In genomic region chr9:125663127-125663526, GRCh38 we compare ENCODE assay signal across 9 cellular contexts. TPM values are rescaled to one million over a fixed set of nuclear protein-coding genes. Genes with fewer than 3 reads are reported as not detected.
A peak's percentile ranks its signal among the peaks of the same experiment; 100 is the strongest.
DNase-seq lines count a peak whose midpoint lies in the region; ATAC-seq, FAIRE-seq and TF ChIP-seq lines count a peak whose summit lies in the region.
"Had no signal": no experiment of that assay in that cellular context is flagged by ENCODE, and none has a peak within 500 bp of the region (broad histone marks: within the 10 kb centered on the region; RNA-seq: fewer than 3 reads in every experiment).

No MANE protein-coding gene starts in this region.

- H3K27me3 Mint-ChIP-seq in WTC11 (ENCODE audit: low read depth) = no peaks in the 10 kb centered on the region

- DNase-seq in COLO829 (ENCODE audit: low spot score) (peak; percentile 50), HT-29 (ENCODE audit: low spot score) (peak; percentile 37), WTC11 (ENCODE audit: low spot score) (no peak), keratinocyte (ENCODE audit: low read depth, low spot score) (no peak), GM13977 (ENCODE audit: low spot score) (no peak), UCSD-AML1 (lab: John Stamatoyannopoulos, UW; ENCODE audit: unreplicated experiment) (no peak)
- no peak for DNase-seq in effector memory CD4-positive, alpha-beta T cell
- no peak for DNase-seq in stimulated activated naive CD4-positive, alpha-beta T cell treated with Interleukin-2 at 50 U/mL for 16 hours (lab: John Stamatoyannopoulos, UW)
- DNase-seq: ovary had no signal

- peak overlapping the region; percentile 4; the same call in 1 of the 2 replicates for H3K27ac Mint-ChIP-seq in WTC11

- dilution Hi-C loops in keratinocyte (cut with MboI; ENCODE audit: extremely low pct_ligation_motif_present, low sequenced_read_pairs) = no loop called here

- peaks cover 22% of the 10 kb centered on the region for H3K4me1 ChIP-seq in keratinocyte (ENCODE audit: control insufficient read depth, extremely low read depth, insufficient read depth, low read length)
- no peaks in the 10 kb centered on the region for H3K4me1 ChIP-seq in effector memory CD4-positive, alpha-beta T cell (ENCODE audit: control insufficient read depth, insufficient read depth, low read length, poor library complexity, severe bottlenecking)

- H3K4me3 ChIP-seq in keratinocyte (ENCODE audit: control insufficient read depth in 2 of 3, extremely low read depth in 1 of 3, insufficient read depth in 2 of 3, low read depth in 1 of 3, low read length in 3 of 3) = no peak overlapping the region
- no peak overlapping the region for H3K4me3 ChIP-seq in effector memory CD4-positive, alpha-beta T cell (ENCODE audit: insufficient read depth, low read depth, low read length, poor library complexity, severe bottlenecking)
- H3K4me3 ChIP-seq: ovary had no signal

- peak overlapping the region; percentile 65 for H3K4me2 ChIP-seq in keratinocyte (ENCODE audit: control insufficient read depth, extremely low read depth, insufficient read depth, low read depth, low read length)

- H3K27me3 ChIP-seq in keratinocyte (ENCODE audit: control insufficient read depth, extremely low read depth, insufficient read depth, low read length) = no peaks in the 10 kb centered on the region
- H3K27me3 ChIP-seq in effector memory CD4-positive, alpha-beta T cell (replicated peaks; ENCODE audit: control insufficient read depth, insufficient read depth, low read length, poor library complexity, severe bottlenecking) = no peaks in the 10 kb centered on the region
- H3K27me3 ChIP-seq: ovary had no signal

- FAIRE-seq in keratinocyte (lab: Jason Lieb, UNC) = peak; percentile 86

- H3K36me3 ChIP-seq in keratinocyte (ENCODE audit: control insufficient read depth in 2 of 2, extremely low read depth in 1 of 2, insufficient read depth in 2 of 2, low read length in 2 of 2) = peaks cover 0 to 6% of the 10 kb centered on the region in 2 experiments
- H3K36me3 ChIP-seq in effector memory CD4-positive, alpha-beta T cell (ENCODE audit: control insufficient read depth, insufficient read depth, low read length) = no peaks in the 10 kb centered on the region
- H3K36me3 ChIP-seq: ovary had no signal

- no peak overlapping the region for H3K9ac ChIP-seq in keratinocyte (ENCODE audit: control insufficient read depth, extremely low read depth, insufficient read depth, low read length)

- H3K9me3 ChIP-seq in keratinocyte (ENCODE audit: control insufficient read depth, low read depth, low read length) = no peaks in the 10 kb centered on the region
- no peaks in the 10 kb centered on the region for H3K9me3 ChIP-seq in effector memory CD4-positive, alpha-beta T cell (ENCODE audit: control insufficient read depth, low read length)
- H3K9me3 ChIP-seq: ovary had no signal

- in situ Hi-C loops in GM13977 (cut with MboI; ENCODE audit: low pct_unique_long_range_greater_than_20kb, low sequenced_read_pairs, unreplicated experiment) = no loop called here

- no peak overlapping the region for H3K4me3 Mint-ChIP-seq in WTC11

- no peak overlapping the region for H2AFZ ChIP-seq in keratinocyte (ENCODE audit: control insufficient read depth, low read length)

- CTCF ChIA-PET in WTC11 (lab: Charles Lee) = no interaction called here

- no peaks in the 10 kb centered on the region for H4K20me1 ChIP-seq in keratinocyte (ENCODE audit: control insufficient read depth, extremely low read depth, insufficient read depth, low read length)

- H3K36me3 Mint-ChIP-seq in WTC11 = peaks cover 22% of the 10 kb centered on the region

- peaks cover 16% of the 10 kb centered on the region for H3K79me2 ChIP-seq in keratinocyte (ENCODE audit: control insufficient read depth, insufficient read depth, low read length)

- peak overlapping the region; percentile 54 for H3K27ac ChIP-seq in keratinocyte (ENCODE audit: control insufficient read depth, insufficient read depth, low read length)
- no peak overlapping the region for H3K27ac ChIP-seq in effector memory CD4-positive, alpha-beta T cell (ENCODE audit: insufficient read depth, low read length, poor library complexity, severe bottlenecking)
- H3K27ac ChIP-seq: ovary had no signal

- no peaks in the 10 kb centered on the region for H3K9me3 Mint-ChIP-seq in WTC11

- no peak for ATAC-seq in WTC11

- H3K4me1 Mint-ChIP-seq in WTC11 = peaks cover 7% of the 10 kb centered on the region

- POLR2A ChIA-PET in WTC11 (lab: Charles Lee) = no interaction called here

- TF ChIP-seq CTCF in WTC11 (IDR thresholded peaks at IDR 0.05) (no peak), keratinocyte (optimal IDR thresholded peaks at IDR 0.05 in 1 of 3, IDR thresholded peaks at IDR 0.05 in 1 of 3, conservative IDR thresholded peaks at IDR 0.05 in 1 of 3; ENCODE audit: extremely low read depth in 1 of 3, insufficient read depth in 2 of 3, low read length in 3 of 3) (no peak), GM13977 (IDR thresholded peaks at IDR 0.05; ENCODE audit: extremely low read depth, insufficient read depth, missing control alignments) (no peak)

- no peaks in the 10 kb centered on the region for H3K9me1 ChIP-seq in keratinocyte (ENCODE audit: control insufficient read depth, extremely low read depth, insufficient read depth, low read length)

TF ChIP-seq in WTC11, 78 proteins besides CTCF, POLR2A, EP300 and RAD21 (continues in another document):
- TF ChIP-seq, protein P1, sequence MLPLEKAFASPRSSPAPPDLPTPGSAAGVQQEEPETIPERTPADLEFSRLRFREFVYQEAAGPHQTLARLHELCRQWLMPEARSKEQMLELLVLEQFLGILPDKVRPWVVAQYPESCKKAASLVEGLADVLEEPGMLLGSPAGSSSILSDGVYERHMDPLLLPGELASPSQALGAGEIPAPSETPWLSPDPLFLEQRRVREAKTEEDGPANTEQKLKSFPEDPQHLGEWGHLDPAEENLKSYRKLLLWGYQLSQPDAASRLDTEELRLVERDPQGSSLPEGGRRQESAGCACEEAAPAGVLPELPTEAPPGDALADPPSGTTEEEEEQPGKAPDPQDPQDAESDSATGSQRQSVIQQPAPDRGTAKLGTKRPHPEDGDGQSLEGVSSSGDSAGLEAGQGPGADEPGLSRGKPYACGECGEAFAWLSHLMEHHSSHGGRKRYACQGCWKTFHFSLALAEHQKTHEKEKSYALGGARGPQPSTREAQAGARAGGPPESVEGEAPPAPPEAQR (CRISPR knock-in tag; IDR thresholded peaks at IDR 0.05) = no peak
- TF ChIP-seq NR3C1 (CRISPR knock-in tag; conservative IDR thresholded peaks at IDR 0.05; ENCODE audit: low read depth) = no peak
- TF ChIP-seq ETV6 (CRISPR knock-in tag; IDR thresholded peaks at IDR 0.05) = no peak
- TF ChIP-seq NR1H2 (CRISPR knock-in tag; IDR thresholded peaks at IDR 0.05) = no peak
- no peak for TF ChIP-seq GRHL2 (CRISPR knock-in tag; IDR thresholded peaks at IDR 0.05; ENCODE audit: insufficient replicate concordance, severe bottlenecking)
- TF ChIP-seq, protein P2, sequence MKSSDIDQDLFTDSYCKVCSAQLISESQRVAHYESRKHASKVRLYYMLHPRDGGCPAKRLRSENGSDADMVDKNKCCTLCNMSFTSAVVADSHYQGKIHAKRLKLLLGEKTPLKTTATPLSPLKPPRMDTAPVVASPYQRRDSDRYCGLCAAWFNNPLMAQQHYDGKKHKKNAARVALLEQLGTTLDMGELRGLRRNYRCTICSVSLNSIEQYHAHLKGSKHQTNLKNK (CRISPR knock-in tag; IDR thresholded peaks at IDR 0.05) = no peak
- TF ChIP-seq IRF2 (CRISPR knock-in tag; IDR thresholded peaks at IDR 0.05; ENCODE audit: borderline replicate concordance, low read depth) = no peak
- TF ChIP-seq JAZF1 (CRISPR knock-in tag; IDR thresholded peaks at IDR 0.05) = no peak
- TF ChIP-seq MXD4 (CRISPR knock-in tag; IDR thresholded peaks at IDR 0.05; ENCODE audit: borderline replicate concordance) = no peak
- TF ChIP-seq ZNF263 (CRISPR knock-in tag; IDR thresholded peaks at IDR 0.05; ENCODE audit: low read depth) = no peak
- no peak for TF ChIP-seq ZBTB43 (CRISPR knock-in tag; IDR thresholded peaks at IDR 0.05)
- no peak for TF ChIP-seq ZNF671 (CRISPR knock-in tag; IDR thresholded peaks at IDR 0.05)
- TF ChIP-seq NFE2L1 (CRISPR knock-in tag; IDR thresholded peaks at IDR 0.05) = no peak
- TF ChIP-seq GABPB1 (CRISPR knock-in tag; IDR thresholded peaks at IDR 0.05) = no peak
- TF ChIP-seq CBFB (CRISPR knock-in tag; IDR thresholded peaks at IDR 0.05; ENCODE audit: low read depth) = no peak

RNA-seq across cellular contexts. Expression of gene MAPKAP1, which starts 43.9 kb away (rescaled TPM):
- total RNA-seq in HT-29 (2014; rRNA removed; shearing (Covaris generic)) = 70.6 and 79.9 TPM in 2 replicates
- 102 to 115 TPM (median 111 TPM) in 3 replicates for total RNA-seq in WTC11 (2021)
- polyA plus RNA-seq in keratinocyte = 105 to 145 TPM (median 129 TPM) in 3 replicates
- polyA plus RNA-seq in keratinocyte (2011; ENCODE audit: low read depth) = 41.9 TPM
- polyA plus RNA-seq in keratinocyte (2011; cell fraction: cytosol; rRNA removed) = 111 and 193 TPM in 2 replicates
- 76.6 and 79.3 TPM in 2 replicates for polyA plus RNA-seq in keratinocyte (2011; cell fraction: nucleus; rRNA removed)
- polyA plus RNA-seq in keratinocyte (2012; ENCODE audit: low replicate concordance) = 59.1 and 87.3 TPM in 2 replicates
- polyA minus RNA-seq in keratinocyte = 131 to 227 TPM (median 175 TPM) in 3 replicates
- polyA minus RNA-seq in keratinocyte (2011; cell fraction: cytosol; rRNA and poly(A)+ RNA removed) = 58.1 TPM
- 60.0 and 115 TPM in 2 replicates for polyA minus RNA-seq in keratinocyte (2011; cell fraction: nucleus; rRNA and poly(A)+ RNA removed)

Comparison
In these comparisons a context has a peak if more than half of its experiments do, and no peak if none do; other contexts are left out.
1. DNase-seq: peak in COLO829 (single experiment) and HT-29 (single experiment); none in WTC11 (single experiment), keratinocyte (single experiment), GM13977 (single experiment), effector memory CD4-positive, alpha-beta T cell (0 of 3), stimulated activated naive CD4-positive, alpha-beta T cell treated with Interleukin-2 at 50 U/mL for 16 hours (single experiment) and UCSD-AML1 (single experiment).